1 cellular context compared by ENCODE assay signal in the genomic region with DNA sequence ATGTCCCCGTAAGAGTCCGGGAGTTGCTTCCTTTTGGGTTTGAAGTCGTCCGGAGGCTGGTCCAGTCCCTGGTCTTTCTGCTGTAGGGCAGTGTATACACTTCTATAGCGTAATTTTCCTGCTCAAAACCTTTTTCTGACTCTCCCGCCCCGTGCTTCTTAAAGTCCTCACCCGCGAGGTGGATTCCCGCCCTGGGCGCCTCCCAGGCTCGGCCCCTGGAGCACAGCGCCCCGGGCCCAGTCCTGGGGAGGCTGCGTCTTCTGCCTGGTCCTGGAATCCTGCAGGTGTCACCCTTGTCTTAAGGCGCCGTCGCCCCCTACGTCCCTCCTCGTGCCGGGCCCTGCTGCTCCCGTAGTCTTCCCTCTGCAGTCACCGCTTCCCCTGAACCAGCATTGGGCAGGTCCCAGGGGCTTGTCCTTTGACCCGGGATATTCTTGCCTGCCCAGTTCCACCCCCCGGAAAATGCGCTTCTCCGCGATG.
TF ChIP-seq lines count a peak whose summit lies in the region.

No MANE protein-coding gene starts in this region.

TF ChIP-seq in SK-N-SH treated with all-trans-retinoic acid at 6 μM for 48 hours, 23 proteins besides CTCF, POLR2A, EP300 and RAD21 (continued from another document):
- TF ChIP-seq TSHZ2 (CRISPR knock-in tag; IDR thresholded peaks at IDR 0.05) (no peak), RARB (CRISPR knock-in tag; IDR thresholded peaks at IDR 0.05) (no peak), GLIS3 (CRISPR knock-in tag; IDR thresholded peaks at IDR 0.05) (no peak), ZNF8 (CRISPR knock-in tag; IDR thresholded peaks at IDR 0.05) (no peak), ISL1 (CRISPR knock-in tag; IDR thresholded peaks at IDR 0.05) (no peak), ZC3H10 (CRISPR knock-in tag; IDR thresholded peaks at IDR 0.05) (no peak), ARNTL (CRISPR knock-in tag; IDR thresholded peaks at IDR 0.05; ENCODE audit: borderline replicate concordance, low read depth) (no peak)
